Comparison of ENCODE assay signal across 17 cellular contexts in the genomic region with DNA sequence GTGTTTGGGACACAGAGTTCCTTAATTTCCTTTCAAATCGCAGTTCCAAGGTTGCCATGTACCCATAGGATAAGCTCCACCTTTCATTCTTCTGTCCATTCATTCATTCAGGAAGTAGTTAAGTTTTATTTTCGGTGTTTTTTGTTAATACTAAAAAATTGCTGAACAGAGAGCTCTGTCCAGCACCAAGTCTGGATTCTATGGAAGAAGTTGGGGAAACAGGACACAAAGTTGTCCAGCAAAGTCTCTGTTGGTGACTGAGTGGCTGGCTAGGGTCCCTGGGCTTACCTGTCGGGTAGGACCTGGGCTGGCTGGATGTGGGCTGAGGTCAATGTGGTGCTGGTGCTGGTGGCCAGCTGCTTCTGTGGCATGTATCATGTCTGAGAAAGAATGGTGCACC. TPM values are rescaled to one million over a fixed set of nuclear protein-coding genes. Genes with fewer than 3 reads are reported as not detected.
DNase-seq lines count a peak whose midpoint lies in the region; ATAC-seq and TF ChIP-seq lines count a peak whose summit lies in the region.
"Had no signal": no experiment of that assay in that cellular context is flagged by ENCODE, and none has a peak within 500 bp of the region (broad histone marks: within the 10 kb centered on the region; RNA-seq: fewer than 3 reads in every experiment).

No MANE protein-coding gene starts in this region.

- ATAC-seq in SK-N-SH treated with all-trans-retinoic acid at 6 μM for 48 hours (no peak), Panc1 (no peak), psoas muscle (no peak)
- ATAC-seq: CD8-positive, alpha-beta T cell; GM23338 had no signal

- H3K4me1 ChIP-seq in SK-N-SH (ENCODE audit: control insufficient read depth in 1 of 2, insufficient read depth in 2 of 2, low read depth in 1 of 2, low read length in 1 of 2) (peaks cover 20 to 27% of the 10 kb centered on the region in 2 experiments), Panc1 (ENCODE audit: control insufficient read depth, insufficient read depth, low read length) (peaks cover 47% of the 10 kb centered on the region), mesendoderm (ENCODE audit: control insufficient read depth, low read depth, low read length) (peaks cover 23% of the 10 kb centered on the region), psoas muscle (peaks cover 23% of the 10 kb centered on the region)
- peaks cover 60 to 100% (median 96%) of the 10 kb centered on the region in 10 experiments for H3K4me1 ChIP-seq in BLaER1 treated with 17β-estradiol and CSF1 and Interleukin-3, amounts not matched to agents 10 nM and 100 nM

- H3K27ac ChIP-seq in SK-N-SH (ENCODE audit: low read depth in 2 of 2, low read length in 1 of 2) (peak overlapping the region in 1 of 2 experiments; percentile 84; a peak in 2 of 4 replicates), Panc1 (ENCODE audit: low read length) (peak overlapping the region; percentile 78), mesendoderm (ENCODE audit: low read depth, low read length) (no peak overlapping the region), psoas muscle (no peak overlapping the region)
- H3K27ac ChIP-seq in BLaER1 treated with 17β-estradiol and CSF1 and Interleukin-3, amounts not matched to agents 10 nM and 100 nM: peak overlapping the region in 10 of 11 experiments; percentile 41 to 97 (median 76); a peak in 19 of 22 replicates
- H3K27ac ChIP-seq: 22Rv1, C4-2B had no signal

- CTCF ChIA-PET in SK-N-SH (lab: Yijun Ruan, JAX) (interaction anchor here (3.2 kb wide), 1 partner anchor 124 kb away, joined by 20 read pairs; no protein-coding TSS in a partner anchor), Panc1 (lab: Charles Lee) (interaction anchor here (1.8 kb wide), 1 partner anchor 124 kb away, joined by 7 read pairs; no protein-coding TSS in a partner anchor)

- H3K9ac ChIP-seq in SK-N-SH (no peak overlapping the region), mesendoderm (ENCODE audit: low read length) (no peak overlapping the region)
- H3K9ac ChIP-seq in BLaER1 treated with 17β-estradiol and CSF1 and Interleukin-3, amounts not matched to agents 10 nM and 100 nM: peak overlapping the region in 2 of 11 experiments; percentile 5 to 19; a peak in 3 of 22 replicates

- H3K4me2 ChIP-seq in SK-N-SH (no peak overlapping the region), mesendoderm (ENCODE audit: low read length) (no peak overlapping the region)
- H3K4me2 ChIP-seq in BLaER1 treated with 17β-estradiol and CSF1 and Interleukin-3, amounts not matched to agents 10 nM and 100 nM: peak overlapping the region in 10 of 11 experiments; percentile 61 to 92 (median 86); a peak in 17 of 22 replicates
- H3K4me2 ChIP-seq: GM23338 had no signal

- no peaks in the 10 kb centered on the region for H3K9me2 ChIP-seq in SK-N-SH

- no peaks in the 10 kb centered on the region for H3K79me1 ChIP-seq in mesendoderm (ENCODE audit: low read length)

- H3K79me2 ChIP-seq in SK-N-SH (ENCODE audit: insufficient read depth) (no peaks in the 10 kb centered on the region), mesendoderm (ENCODE audit: control insufficient read depth, insufficient read depth, low read length) (no peaks in the 10 kb centered on the region)

- H3K9me3 ChIP-seq in SK-N-SH (no peaks in the 10 kb centered on the region), Panc1 (ENCODE audit: control insufficient read depth, insufficient read depth, low read depth, low read length) (no peaks in the 10 kb centered on the region), psoas muscle (no peaks in the 10 kb centered on the region)
- H3K9me3 ChIP-seq in BLaER1 treated with 17β-estradiol and CSF1 and Interleukin-3, amounts not matched to agents 10 nM and 100 nM (replicated peaks in 1 of 11): no peaks in the 10 kb centered on the region

- no peak overlapping the region for H2AK5ac ChIP-seq in mesendoderm (ENCODE audit: low read length)

- TF ChIP-seq EP300 in SK-N-SH (IDR thresholded peaks at IDR 0.05; ENCODE audit: borderline replicate concordance in 1 of 2, low read depth in 1 of 2, low read length in 1 of 2): no peak

- H2BK5ac ChIP-seq in mesendoderm (ENCODE audit: low read length): peak overlapping the region; percentile 17

- no peak overlapping the region for H3K18ac ChIP-seq in mesendoderm (ENCODE audit: low read length)

- H3K36me3 ChIP-seq in SK-N-SH (replicated peaks in 1 of 2; ENCODE audit: control insufficient read depth in 1 of 2, insufficient read depth in 2 of 2, low read length in 1 of 2): no peaks in the 10 kb centered on the region
- no peaks in the 10 kb centered on the region for H3K36me3 ChIP-seq in BLaER1 treated with 17β-estradiol and CSF1 and Interleukin-3, amounts not matched to agents 10 nM and 100 nM
- no peaks in the 10 kb centered on the region for H3K36me3 ChIP-seq in Panc1 (ENCODE audit: control insufficient read depth, insufficient read depth, low read length)
- no peaks in the 10 kb centered on the region for H3K36me3 ChIP-seq in mesendoderm (ENCODE audit: control insufficient read depth, insufficient read depth, low read length)
- H3K36me3 ChIP-seq in psoas muscle (ENCODE audit: insufficient read depth in 1 of 2, low read depth in 1 of 2): no peaks in the 10 kb centered on the region

- in situ Hi-C loops in Panc1 (cut with HindIII; ENCODE audit: low pct_unique_long_range_greater_than_20kb, low sequenced_read_pairs): no loop called here

- DNase-seq in SK-N-SH (no peak), Panc1 (ENCODE audit: low read depth, low spot score) (no peak), mesendoderm (no peak), psoas muscle (no peak), posterior vena cava (ENCODE audit: low spot score) (no peak), C1 segment of cervical spinal cord (lab: John Stamatoyannopoulos, UW) (no peak)
- DNase-seq: CD8-positive, alpha-beta T cell; COR-L47; DMS153; DMS79 treated with DMSO at 0.1 percent for 48 hours; EL; H7 had no signal

- POLR2A ChIA-PET in SK-N-SH (lab: Yijun Ruan, JAX): no interaction called here
- POLR2A ChIA-PET in Panc1 (lab: Charles Lee): no interaction called here

- H3K27me3 ChIP-seq in SK-N-SH (ENCODE audit: insufficient read depth) (no peaks in the 10 kb centered on the region), Panc1 (ENCODE audit: control insufficient read depth, insufficient read depth, low read length) (no peaks in the 10 kb centered on the region), mesendoderm (ENCODE audit: insufficient read depth, low read length, poor library complexity) (no peaks in the 10 kb centered on the region), psoas muscle (ENCODE audit: insufficient read depth in 3 of 3, low read length in 2 of 3) (no peaks in the 10 kb centered on the region)
- no peaks in the 10 kb centered on the region for H3K27me3 ChIP-seq in BLaER1 treated with 17β-estradiol and CSF1 and Interleukin-3, amounts not matched to agents 10 nM and 100 nM

- no peak overlapping the region for H3K56ac ChIP-seq in mesendoderm (ENCODE audit: low read length)

- H3K23ac ChIP-seq in mesendoderm (ENCODE audit: low read length): no peak overlapping the region

- TF ChIP-seq RAD21 in SK-N-SH (IDR thresholded peaks at IDR 0.05; ENCODE audit: low read length): no peak

- H4K8ac ChIP-seq in mesendoderm (ENCODE audit: low read depth, low read length): no peak overlapping the region

- no TSS peak for BruUV-seq in Panc1 (replicated peaks; lab: Mats Ljungman, UMichigan)

- no peak overlapping the region for H3K4ac ChIP-seq in mesendoderm (ENCODE audit: low read depth, low read length)

- intact Hi-C loops in Panc1 (cut with micrococcal nuclease; ENCODE audit: unreplicated experiment): no loop called here
- intact Hi-C loops in psoas muscle (cut with DNase I): no loop called here
- intact Hi-C loops in posterior vena cava (cut with DNase I): no loop called here

- no peak overlapping the region for H2BK15ac ChIP-seq in mesendoderm (replicated peaks; ENCODE audit: low read depth)

- H3K4me3 ChIP-seq in SK-N-SH (ENCODE audit: low read depth in 2 of 2, low read length in 1 of 2) (no peak overlapping the region), Panc1 (ENCODE audit: low read depth in 2 of 2, low read length in 2 of 2) (no peak overlapping the region), mesendoderm (ENCODE audit: low read length) (no peak overlapping the region), psoas muscle (no peak overlapping the region)
- H3K4me3 ChIP-seq in BLaER1 treated with 17β-estradiol and CSF1 and Interleukin-3, amounts not matched to agents 10 nM and 100 nM: no peak overlapping the region
- H3K4me3 ChIP-seq: GM23338 had no signal

- no peak for TF ChIP-seq CTCF in SK-N-SH (IDR thresholded peaks at IDR 0.05)
- TF ChIP-seq CTCF in Panc1 (IDR thresholded peaks at IDR 0.05): no peak
- TF ChIP-seq CTCF in psoas muscle (IDR thresholded peaks at IDR 0.05): no peak

- H3F3A ChIP-seq in SK-N-SH (replicated peaks; ENCODE audit: insufficient read depth): peaks cover 30% of the 10 kb centered on the region

- WGBS in SK-N-SH (ENCODE audit: low lambda C conversion rate): 91% methylated on average over 3 of the region's 3 CpGs
- no CpG with 5 or more reads among the region's 3 CpGs for WGBS in mesendoderm (ENCODE audit: extremely low coverage, insufficient coverage, low lambda C conversion rate)
- 70 to 72% (median 71%) methylated on average over 3 of the region's 3 CpGs for WGBS in psoas muscle, 3 donors

- H4K20me1 ChIP-seq in SK-N-SH (ENCODE audit: insufficient read depth): no peaks in the 10 kb centered on the region
- H4K20me1 ChIP-seq in BLaER1 treated with 17β-estradiol and CSF1 and Interleukin-3, amounts not matched to agents 10 nM and 100 nM: no peaks in the 10 kb centered on the region

- no peak overlapping the region for H4K5ac ChIP-seq in mesendoderm (ENCODE audit: low read length)

- no peak overlapping the region for H2AFZ ChIP-seq in SK-N-SH (ENCODE audit: low read depth)
- H2AFZ ChIP-seq: GM23338 had no signal

- no peak overlapping the region for H2BK120ac ChIP-seq in mesendoderm (ENCODE audit: low read depth, low read length)

RNA-seq across cellular contexts. Expression of a gene that starts 17.6 kb away (rescaled TPM):
- polyA plus RNA-seq in SK-N-SH (2012; rRNA removed): 210 and 296 TPM in 2 replicates
- 243 and 263 TPM in 2 replicates for polyA plus RNA-seq in SK-N-SH (2012; cell fraction: cytosol; rRNA removed)
- 186 and 278 TPM in 2 replicates for polyA plus RNA-seq in SK-N-SH (2012; cell fraction: nucleus; rRNA removed)
- 513 TPM for total RNA-seq in Panc1 (2021; ENCODE audit: unreplicated experiment)
- 230 TPM for polyA plus RNA-seq in Panc1 (2012; ENCODE audit: insufficient read length)
- 17.3 TPM for polyA plus RNA-seq in mesendoderm (2013, experiment 1 of 2)
- polyA plus RNA-seq in mesendoderm (2013, experiment 2 of 2): 16.7 TPM
- 10 to 100 TPM in 2 of 4 donors, 1 to 10 TPM in 2; 5.0 to 28.3 (median 17.2) TPM for total RNA-seq in psoas muscle
- 10 to 100 TPM in 1 of 3 donors, 1 to 10 TPM in 2; 7.2 to 12.8 (median 8.0) TPM for polyA plus RNA-seq in psoas muscle
- 100 to 1,000 TPM in 1 of 2 donors, 10 to 100 TPM in 1; 39.1 to 155 TPM for total RNA-seq in posterior vena cava
- total RNA-seq: CD8-positive, alpha-beta T cell had no signal

RNA-seq across cellular contexts. Expression of a gene that starts 32.6 kb away (rescaled TPM):
- polyA plus RNA-seq in SK-N-SH (2012; rRNA removed) (0.50 and 0.72 TPM in 2 replicates), psoas muscle (1 to 10 TPM in 1 of 3 donors, under 1 TPM in 1, not detected in 1; 0.05 to 2.7 TPM)
- polyA plus RNA-seq in SK-N-SH (2012; cell fraction: cytosol; rRNA removed): 0.89 and 0.94 TPM in 2 replicates
- 0.38 and 0.59 TPM in 2 replicates for polyA plus RNA-seq in SK-N-SH (2012; cell fraction: nucleus; rRNA removed)
- total RNA-seq in Panc1 (2021; ENCODE audit: unreplicated experiment) (0.31 TPM), psoas muscle (under 1 TPM in 2 of 4 donors, not detected in 2; 0.28 to 0.66 TPM), posterior vena cava (under 1 TPM in 1 of 2 donors, not detected in 1; 0.52 TPM)
- not detected for polyA plus RNA-seq in Panc1 (2012; ENCODE audit: insufficient read length)
- not detected for polyA plus RNA-seq in mesendoderm (2013, experiment 1 of 2)
- not detected for polyA plus RNA-seq in mesendoderm (2013, experiment 2 of 2)
- total RNA-seq: CD8-positive, alpha-beta T cell; GM23338; H7 had no signal
- polyA plus RNA-seq: GM23338 had no signal

RNA-seq across cellular contexts. Expression of a gene that starts 48.1 kb away (rescaled TPM):
- polyA plus RNA-seq in SK-N-SH (2012; rRNA removed): not detected in 2 replicates
- polyA plus RNA-seq in SK-N-SH (2012; cell fraction: cytosol; rRNA removed): not detected in 2 replicates
- not detected in 2 replicates for polyA plus RNA-seq in SK-N-SH (2012; cell fraction: nucleus; rRNA removed)
- not detected for total RNA-seq in Panc1 (2021; ENCODE audit: unreplicated experiment)
- not detected for polyA plus RNA-seq in Panc1 (2012; ENCODE audit: insufficient read length)
- 0.03 TPM for polyA plus RNA-seq in mesendoderm (2013, experiment 1 of 2)
- not detected for polyA plus RNA-seq in mesendoderm (2013, experiment 2 of 2)
- total RNA-seq in psoas muscle: 1 to 10 TPM in 1 of 4 donors, under 1 TPM in 1, not detected in 2; 0.42 to 1.6 TPM
- polyA plus RNA-seq in psoas muscle: not detected
- under 1 TPM in 1 of 2 donors, not detected in 1; 0.90 TPM for total RNA-seq in posterior vena cava
- total RNA-seq: CD8-positive, alpha-beta T cell; GM23338; H7 had no signal
- polyA plus RNA-seq: GM23338 had no signal

Comparison
In these comparisons a context has a peak if more than half of its experiments do, and no peak if none do; other contexts are left out.
1. H3K27ac ChIP-seq: peak in BLaER1 treated with 17β-estradiol and CSF1 and Interleukin-3, amounts not matched to agents 10 nM and 100 nM (10 of 11) and Panc1 (single experiment); none in mesendoderm (single experiment) and psoas muscle (single experiment).
2. H3K4me2 ChIP-seq: peak in BLaER1 treated with 17β-estradiol and CSF1 and Interleukin-3, amounts not matched to agents 10 nM and 100 nM (10 of 11); none in SK-N-SH (single experiment) and mesendoderm (single experiment).